14 cellular contexts compared by ENCODE assay signal in the genomic region with DNA sequence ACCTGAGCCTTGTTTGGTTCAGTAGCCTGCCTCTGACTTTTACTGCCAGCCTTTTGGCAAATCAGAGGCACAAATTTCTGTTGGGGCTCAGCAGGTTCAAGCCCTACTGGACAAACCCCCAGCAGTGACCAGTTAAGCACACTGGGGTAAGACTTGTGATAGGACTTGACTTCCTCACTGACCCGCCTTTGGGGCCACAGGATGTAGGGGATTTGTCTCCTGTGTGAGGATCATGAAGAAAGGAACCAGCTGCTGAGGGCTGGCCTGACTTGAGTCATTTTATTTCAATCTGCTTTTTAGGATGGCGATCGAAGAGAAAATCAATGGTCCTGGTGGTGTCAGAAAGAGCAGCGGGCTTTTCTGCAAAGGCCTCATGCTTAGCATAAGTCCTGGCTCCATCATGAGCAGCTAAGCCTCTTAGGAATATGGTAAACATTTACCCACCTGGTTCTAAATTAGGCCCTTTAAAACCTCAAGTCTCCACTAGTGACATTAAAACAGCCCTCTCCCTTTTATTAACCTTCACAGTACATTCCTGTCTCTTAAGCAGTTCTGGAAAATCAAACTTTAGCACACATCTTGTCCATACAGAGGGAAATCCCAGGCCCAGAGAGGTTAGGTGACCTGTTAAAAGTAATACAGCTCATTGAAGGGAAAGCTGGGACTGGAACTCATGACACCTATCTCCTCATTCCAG. TPM values are rescaled to one million over a fixed set of nuclear protein-coding genes. Genes with fewer than 3 reads are reported as not detected.
DNase-seq lines count a peak whose midpoint lies in the region; ATAC-seq, FAIRE-seq and TF ChIP-seq lines count a peak whose summit lies in the region.
"Had no signal": no experiment of that assay in that cellular context is flagged by ENCODE, and none has a peak within 500 bp of the region (broad histone marks: within the 10 kb centered on the region; RNA-seq: fewer than 3 reads in every experiment).

No MANE protein-coding gene starts in this region.

- H3K27me3 Mint-ChIP-seq in H9 (ENCODE audit: low read depth) = no peaks in the 10 kb centered on the region
- H3K27me3 Mint-ChIP-seq: T-cell had no signal

- H4K20me1 ChIP-seq in H9 (ENCODE audit: control insufficient read depth, insufficient read depth, insufficient read length) (no peaks in the 10 kb centered on the region), OCI-LY1 (ENCODE audit: insufficient read depth, low read length) (no peaks in the 10 kb centered on the region)

- peaks cover 12% of the 10 kb centered on the region for H3K36me3 ChIP-seq in OCI-LY1 (ENCODE audit: insufficient read depth, low read length)
- H3K36me3 ChIP-seq in esophagus muscularis mucosa = peaks cover 0 to 5% (median 0%) of the 10 kb centered on the region in 4 donors
- H3K36me3 ChIP-seq in gastrocnemius medialis = no peaks in the 10 kb centered on the region

- TF ChIP-seq CTCF in H9 (conservative IDR thresholded peaks at IDR 0.05) = no peak
- TF ChIP-seq CTCF in OCI-LY1 (IDR thresholded peaks at IDR 0.05; ENCODE audit: low read length) = no peak
- no peak for TF ChIP-seq CTCF in esophagus muscularis mucosa (IDR thresholded peaks at IDR 0.05)
- TF ChIP-seq CTCF in gastrocnemius medialis (IDR thresholded peaks at IDR 0.05 in 4 of 5, conservative IDR thresholded peaks at IDR 0.05 in 1 of 5) = no peak

- no peak overlapping the region for H3K23ac ChIP-seq in H9 (ENCODE audit: insufficient read length, low read depth, low read length)

- H4K91ac ChIP-seq in H9 (ENCODE audit: insufficient read length, low read depth, low read length) = no peak overlapping the region

- H2AK5ac ChIP-seq in H9 (ENCODE audit: insufficient read length, low read length) = no peak overlapping the region

- no peak overlapping the region for H2BK15ac ChIP-seq in H9 (ENCODE audit: low read depth, low read length)

- FAIRE-seq in H54 (lab: Jason Lieb, UNC) = no peak

- H3K9ac ChIP-seq in H9 (ENCODE audit: extremely low read depth, insufficient read length, low read length) (no peak overlapping the region), OCI-LY1 (ENCODE audit: low read length) (peak overlapping the region; percentile 33; the same call in 1 of the 2 replicates)

- ATAC-seq in gastrocnemius medialis = no peak
- ATAC-seq in HG03521 (IDR thresholded peaks at IDR 0.05; ENCODE audit: unreplicated experiment) = no peak
- ATAC-seq: T-cell had no signal

- H3K9me2 ChIP-seq in OCI-LY1 (ENCODE audit: low read depth, low read length) = no peaks in the 10 kb centered on the region

- TF ChIP-seq EP300 in esophagus muscularis mucosa (IDR thresholded peaks at IDR 0.05) = no peak

- peaks cover 2% of the 10 kb centered on the region; the same call in 1 of the 2 replicates for H3K79me2 ChIP-seq in H9 (ENCODE audit: insufficient read depth, low read length)
- H3K79me2 ChIP-seq in OCI-LY1 (ENCODE audit: insufficient read depth, low read length) = peaks cover 49% of the 10 kb centered on the region

- H3K4ac ChIP-seq in H9 (ENCODE audit: low read depth, low read length) = no peak overlapping the region

- H3K4me3 Mint-ChIP-seq in H9 = no peak overlapping the region
- H3K4me3 Mint-ChIP-seq: T-cell had no signal

- H3K27ac ChIP-seq in H9 (ENCODE audit: insufficient read length, low read depth, low read length) (no peak overlapping the region), OCI-LY1 (ENCODE audit: low read depth, low read length, poor library complexity, severe bottlenecking) (peak overlapping the region; percentile 70), esophagus muscularis mucosa (replicated peaks in 1 of 4) (peak overlapping the region; percentile 61 to 75 (median 68)), gastrocnemius medialis (peak overlapping the region; percentile 68 to 83 (median 71))

- intact Hi-C loops in esophagus muscularis mucosa (cut with DNase I) = no loop called here
- intact Hi-C loops in gastrocnemius medialis (cut with DNase I; ENCODE audit: low total_unique reads) = loop anchor here (1.0 kb wide), 1 partner anchor 16 kb away; the partner anchor contains the start of gene CHMP4B

- H2BK5ac ChIP-seq in H9 (ENCODE audit: insufficient read length, low read length) = no peak overlapping the region

- peak overlapping the region in 2 of 3 experiments; percentile 28 to 55; a peak in 3 of 7 replicates for H3K27ac Mint-ChIP-seq in H9

- H3K9me3 ChIP-seq in H9 (ENCODE audit: control insufficient read depth, low read depth, low read length) = no peaks in the 10 kb centered on the region
- H3K9me3 ChIP-seq in OCI-LY1 (ENCODE audit: low read length) = no peaks in the 10 kb centered on the region
- H3K9me3 ChIP-seq in esophagus muscularis mucosa = no peaks in the 10 kb centered on the region
- H3K9me3 ChIP-seq in gastrocnemius medialis = no peaks in the 10 kb centered on the region

- in situ Hi-C loops in gastrocnemius medialis (cut with MboI; ENCODE audit: low sequenced_read_pairs in 4 of 4) = no loop called here

- WGBS in H9 (ENCODE audit: extremely low coverage, insufficient read length, low lambda C conversion rate) = no CpG with 5 or more reads among the region's 4 CpGs
- 75% methylated on average over 4 of the region's 4 CpGs for WGBS in esophagus muscularis mucosa

- H3K4me3 ChIP-seq in OCI-LY1 (ENCODE audit: low read depth, low read length, poor library complexity, severe bottlenecking) (no peak overlapping the region), esophagus muscularis mucosa (no peak overlapping the region), gastrocnemius medialis (no peak overlapping the region)

- no peak overlapping the region for H4K8ac ChIP-seq in H9 (replicated peaks; ENCODE audit: insufficient read length, low read depth, low read length)

- H3K79me1 ChIP-seq in H9 (ENCODE audit: insufficient read depth, low read depth, low read length, poor library complexity, severe bottlenecking) = no peaks in the 10 kb centered on the region

- no peak overlapping the region for H3K56ac ChIP-seq in H9 (ENCODE audit: insufficient read length, low read depth, low read length)

- H3K4me1 ChIP-seq in H9 (ENCODE audit: insufficient read depth, low read length) (peaks cover 4% of the 10 kb centered on the region; the same call in 1 of the 2 replicates), OCI-LY1 (ENCODE audit: insufficient read depth, low read length, severe bottlenecking) (peaks cover 31% of the 10 kb centered on the region), esophagus muscularis mucosa (peaks cover 85 to 93% (median 87%) of the 10 kb centered on the region in 4 donors), gastrocnemius medialis (peaks cover 92 to 94% of the 10 kb centered on the region in 2 donors)

- H3K23me2 ChIP-seq in H9 (ENCODE audit: insufficient read length, low read depth, low read length, poor library complexity, severe bottlenecking) = no peaks in the 10 kb centered on the region

- no peaks in the 10 kb centered on the region for H3K9me3 Mint-ChIP-seq in H9
- H3K9me3 Mint-ChIP-seq: T-cell had no signal

- H3K27me3 ChIP-seq in H9 (ENCODE audit: insufficient read depth, low read length) (no peaks in the 10 kb centered on the region), OCI-LY1 (ENCODE audit: insufficient read depth, low read length) (no peaks in the 10 kb centered on the region), esophagus muscularis mucosa (no peaks in the 10 kb centered on the region), gastrocnemius medialis (no peaks in the 10 kb centered on the region)

- H3K14ac ChIP-seq in H9 (ENCODE audit: insufficient read depth, low read length) = no peak overlapping the region

- no peak overlapping the region for H2BK120ac ChIP-seq in H9 (ENCODE audit: low read depth, low read length, poor library complexity, severe bottlenecking)

- H3K18ac ChIP-seq in H9 (ENCODE audit: insufficient read length, low read depth, low read length) = no peak overlapping the region

- H2BK12ac ChIP-seq in H9 (ENCODE audit: insufficient read length, low read depth, low read length) = no peak overlapping the region

- H3K4me1 Mint-ChIP-seq in H9 = peaks cover 56 to 61% of the 10 kb centered on the region in 2 experiments

- no peak overlapping the region for H3T11ph ChIP-seq in H9 (ENCODE audit: low read length)

- H2AFZ ChIP-seq in H9 (ENCODE audit: low read length) (no peak overlapping the region), OCI-LY1 (ENCODE audit: low read length) (no peak overlapping the region)

- H3K4me2 ChIP-seq in H9 (ENCODE audit: insufficient read depth, insufficient read length, low read length) (no peak overlapping the region), OCI-LY1 (ENCODE audit: low read length) (peak overlapping the region; percentile 32)

- no peaks in the 10 kb centered on the region for H3F3A ChIP-seq in OCI-LY1 (ENCODE audit: insufficient read depth, low read length)

- no peak overlapping the region for H4K5ac ChIP-seq in H9 (ENCODE audit: insufficient read length, low read depth, low read length)

- TF ChIP-seq POLR2A in esophagus muscularis mucosa (IDR thresholded peaks at IDR 0.05; ENCODE audit: low read depth) (no peak), gastrocnemius medialis (IDR thresholded peaks at IDR 0.05) (no peak), H54 (IDR thresholded peaks at IDR 0.05; ENCODE audit: low read depth, low read length) (no peak)

- H2BK20ac ChIP-seq in H9 (ENCODE audit: low read depth, low read length, poor library complexity, severe bottlenecking) = no peak overlapping the region

- DNase-seq in H9 (no peak), esophagus muscularis mucosa (ENCODE audit: extremely low spot score) (no peak), gastrocnemius medialis (no peak), H54 (ENCODE audit: insufficient read length, low spot score) (no peak), iPS-NIHi7 (ENCODE audit: extremely low spot score) (no peak)
- no peak for DNase-seq in stimulated activated CD4-positive, alpha-beta T cell treated with anti-CD3 and anti-CD28 coated beads, Interleukin-4, amount 100 ng/mL, for 4 hours
- DNase-seq: activated CD8-positive, alpha-beta memory T cell treated with anti-CD3 and anti-CD28 coated beads, Interleukin-2, amount 50 U/mL, for 48 hours; cerebellar nuclear complex; midbrain; NCI-H69; stimulated activated CD4-positive, alpha-beta T cell treated with anti-CD3 and anti-CD28 coated beads, Interleukin-1b, Interleukin-23, amount 100 ng/mL, for 48 hours; T-cell had no signal

- no peaks in the 10 kb centered on the region; a peak in 1 of 7 replicates for H3K36me3 Mint-ChIP-seq in H9 (ENCODE audit: insufficient read depth in 1 of 3, low read depth in 3 of 3)

RNA-seq across cellular contexts. Expression of gene CHMP4B, which starts 16.6 kb away (rescaled TPM):
- total RNA-seq in H9 (2021) (94.9 and 97.9 TPM in 2 replicates), esophagus muscularis mucosa (100 to 1,000 TPM in 2 of 4 donors, 10 to 100 TPM in 2; 90.8 to 116 (median 100) TPM), gastrocnemius medialis (100 to 1,000 TPM in 1 of 4 donors, 10 to 100 TPM in 3; 57.4 to 109 (median 82.7) TPM)
